ENCODE assay signal across 8 cellular contexts in genomic region chr17:29124135-29124930, GRCh38. TPM values are rescaled to one million over a fixed set of nuclear protein-coding genes. Genes with fewer than 3 reads are reported as not detected.
DNase-seq lines count a peak whose midpoint lies in the region; ATAC-seq, FAIRE-seq and TF ChIP-seq lines count a peak whose summit lies in the region.

No MANE protein-coding gene starts in this region.

- DNase-seq in CD4-positive, alpha-beta memory T cell = peak; percentile 37 to 60 (median 42)
- DNase-seq in GM19239 (ENCODE audit: insufficient read length, low spot score) (peak; percentile 59), NCI-H146 (lab: John Stamatoyannopoulos, UW) (peak; percentile 58), SW480 (ENCODE audit: low spot score) (peak; percentile 70), mesenchymal stem cell (peak; percentile 84), vagina (ENCODE audit: extremely low spot score in 2 of 2) (no peak)
- peak in 1 of 3 experiments; percentile 33 for DNase-seq in effector memory CD8-positive, alpha-beta T cell
- DNase-seq in activated CD8-positive, alpha-beta memory T cell treated with anti-CD3 and anti-CD28 coated beads, Interleukin-2, amount 50 U/mL, for 4 hours = no peak

- H3K27me3 ChIP-seq in CD4-positive, alpha-beta memory T cell (ENCODE audit: insufficient read depth, low read length) = no peaks in the 10 kb centered on the region
- H3K27me3 ChIP-seq in mesenchymal stem cell (ENCODE audit: control insufficient read depth in 1 of 2, insufficient read depth in 1 of 2, low read length in 2 of 2) (no peaks in the 10 kb centered on the region), vagina (no peaks in the 10 kb centered on the region)

- H3K79me1 ChIP-seq in mesenchymal stem cell (replicated peaks; ENCODE audit: low read length, poor library complexity, severe bottlenecking) = peaks cover 54% of the 10 kb centered on the region

- peaks cover 8 to 35% of the 10 kb centered on the region in 2 donors for H3K36me3 Mint-ChIP-seq in CD4-positive, alpha-beta memory T cell
- H3K36me3 Mint-ChIP-seq in effector memory CD8-positive, alpha-beta T cell (ENCODE audit: insufficient read depth) = peaks cover 18% of the 10 kb centered on the region

- TF ChIP-seq POLR2A in vagina (IDR thresholded peaks at IDR 0.05) = no peak

- peak; percentile 88 for ATAC-seq in effector memory CD8-positive, alpha-beta T cell (replicated peaks)

- no peak overlapping the region for H3K27ac ChIP-seq in CD4-positive, alpha-beta memory T cell (ENCODE audit: low read depth, low read length)
- no peak overlapping the region for H3K27ac ChIP-seq in mesenchymal stem cell (ENCODE audit: low read length, poor library complexity, severe bottlenecking)
- H3K27ac ChIP-seq in vagina = no peak overlapping the region

- no peaks in the 10 kb centered on the region for H3K9me3 ChIP-seq in CD4-positive, alpha-beta memory T cell (ENCODE audit: control insufficient read depth in 1 of 2, low read length in 2 of 2)
- no peaks in the 10 kb centered on the region for H3K9me3 ChIP-seq in mesenchymal stem cell (ENCODE audit: control insufficient read depth, low read length)
- no peaks in the 10 kb centered on the region for H3K9me3 ChIP-seq in vagina

- no peaks in the 10 kb centered on the region for H3K9me3 Mint-ChIP-seq in CD4-positive, alpha-beta memory T cell
- no peaks in the 10 kb centered on the region for H3K9me3 Mint-ChIP-seq in effector memory CD8-positive, alpha-beta T cell

- H3K27ac Mint-ChIP-seq in CD4-positive, alpha-beta memory T cell = no peak overlapping the region
- peak overlapping the region; percentile 19 to 85 for H3K27ac Mint-ChIP-seq in effector memory CD8-positive, alpha-beta T cell

- H3K4me3 Mint-ChIP-seq in CD4-positive, alpha-beta memory T cell = no peak overlapping the region
- H3K4me3 Mint-ChIP-seq in effector memory CD8-positive, alpha-beta T cell = no peak overlapping the region

- H4K91ac ChIP-seq in mesenchymal stem cell (ENCODE audit: low read length) = no peak overlapping the region

- intact Hi-C loops in CD4-positive, alpha-beta memory T cell (cut with micrococcal nuclease) = loop anchor here (1.0 kb wide), 3 partner anchors 17 to 56 kb away; partner anchors contain the start of gene MYO18A
- intact Hi-C loops in vagina (cut with DNase I) = no loop called here

- H3K23ac ChIP-seq in mesenchymal stem cell (ENCODE audit: low read length in 2 of 2) = no peak overlapping the region

- H3K4me1 Mint-ChIP-seq in CD4-positive, alpha-beta memory T cell = peaks cover 6 to 12% (median 7%) of the 10 kb centered on the region in 4 donors
- H3K4me1 Mint-ChIP-seq in effector memory CD8-positive, alpha-beta T cell (ENCODE audit: low read depth in 2 of 2) = peaks cover 12 to 24% of the 10 kb centered on the region in 2 donors

- H2AK5ac ChIP-seq in mesenchymal stem cell (ENCODE audit: low read length, severe bottlenecking) = no peak overlapping the region

- no peak overlapping the region for H3K4me2 ChIP-seq in mesenchymal stem cell (ENCODE audit: low read length, poor library complexity, severe bottlenecking)

- H3K9ac ChIP-seq in mesenchymal stem cell (ENCODE audit: low read length) = peak overlapping the region; percentile 53

- no peak overlapping the region for H2BK120ac ChIP-seq in mesenchymal stem cell (ENCODE audit: low read depth, low read length)

- H3K18ac ChIP-seq in mesenchymal stem cell (ENCODE audit: low read depth in 1 of 2, low read length in 2 of 2) = peak overlapping the region in 1 of 2 experiments; percentile 43

- H3K4ac ChIP-seq in mesenchymal stem cell (ENCODE audit: low read depth in 1 of 2, low read length in 2 of 2) = no peak overlapping the region

- CTCF ChIA-PET in CD4-positive, alpha-beta memory T cell (lab: Charles Lee; ENCODE audit: partially characterized antibody) = interaction anchor here (0.6 to 11.4 kb wide), 29 partner anchors 7 to 451 kb away, joined by 3 to 213 read pairs (median 7); partner anchors contain the start of genes MYO18A and NUFIP2

- POLR2A ChIA-PET in CD4-positive, alpha-beta memory T cell (lab: Charles Lee; ENCODE audit: partially characterized antibody) = interaction anchor here (1.0 to 2.9 kb wide), 12 partner anchors 9 to 398 kb away, joined by 3 to 32 read pairs (median 6); partner anchors contain the start of gene MYO18A

- no peak overlapping the region for H2BK12ac ChIP-seq in mesenchymal stem cell (ENCODE audit: low read length in 2 of 2)

- H3K4me3 ChIP-seq in CD4-positive, alpha-beta memory T cell (ENCODE audit: low read length in 2 of 2) = no peak overlapping the region
- H3K4me3 ChIP-seq in mesenchymal stem cell (ENCODE audit: insufficient read depth in 1 of 2, low read depth in 1 of 2, low read length in 2 of 2) (no peak overlapping the region), vagina (no peak overlapping the region)

- H3K4me1 ChIP-seq in CD4-positive, alpha-beta memory T cell (ENCODE audit: insufficient read depth, low read length) = peaks cover 7% of the 10 kb centered on the region
- peaks cover 13% of the 10 kb centered on the region for H3K4me1 ChIP-seq in mesenchymal stem cell (ENCODE audit: control insufficient read depth, insufficient read depth, low read depth, low read length)
- H3K4me1 ChIP-seq in vagina = peaks cover 12% of the 10 kb centered on the region

- peak; percentile 87 for FAIRE-seq in GM19239 (lab: Jason Lieb, UNC)

- no peak overlapping the region for H4K8ac ChIP-seq in mesenchymal stem cell (ENCODE audit: low read length)

- no peak overlapping the region for H2BK15ac ChIP-seq in mesenchymal stem cell (ENCODE audit: low read depth, poor library complexity, severe bottlenecking)

- H2AFZ ChIP-seq in mesenchymal stem cell (ENCODE audit: low read depth, low read length) = no peak overlapping the region

- no peak overlapping the region for H3K14ac ChIP-seq in mesenchymal stem cell (ENCODE audit: low read length in 2 of 2)

- H3K27me3 Mint-ChIP-seq in CD4-positive, alpha-beta memory T cell = no peaks in the 10 kb centered on the region
- H3K27me3 Mint-ChIP-seq in effector memory CD8-positive, alpha-beta T cell = no peaks in the 10 kb centered on the region

- no peak overlapping the region for H2BK5ac ChIP-seq in mesenchymal stem cell (ENCODE audit: low read depth, low read length, poor library complexity, severe bottlenecking)

- peaks cover 53% of the 10 kb centered on the region for H3K36me3 ChIP-seq in CD4-positive, alpha-beta memory T cell (ENCODE audit: insufficient read depth, low read length)
- peaks cover 45 to 54% of the 10 kb centered on the region in 2 experiments for H3K36me3 ChIP-seq in mesenchymal stem cell (ENCODE audit: control insufficient read depth in 1 of 2, insufficient read depth in 2 of 2, low read depth in 1 of 2, low read length in 2 of 2)
- peaks cover 0 to 36% of the 10 kb centered on the region in 2 donors for H3K36me3 ChIP-seq in vagina

- TF ChIP-seq CTCF in vagina (IDR thresholded peaks at IDR 0.05) = peak in 2 of 3 experiments; percentile 31 to 44

- WGBS in mesenchymal stem cell = 64% methylated on average over 13 of the region's 13 CpGs

RNA-seq across cellular contexts. Expression of gene MYO18A, which starts 55.9 kb away (rescaled TPM):
- total RNA-seq in CD4-positive, alpha-beta memory T cell = 100 to 1,000 TPM; 134 to 136 TPM
- 10 to 100 TPM in 1 of 2 donors, 1 to 10 TPM in 1; 6.0 to 44.9 TPM for polyA plus RNA-seq in CD4-positive, alpha-beta memory T cell
- polyA plus RNA-seq in mesenchymal stem cell (2013, experiment 1 of 2) = 16.2 TPM
- polyA plus RNA-seq in mesenchymal stem cell (2013, experiment 2 of 2) = 15.0 TPM
- total RNA-seq in vagina = 70.7 TPM

Comparison
In these comparisons a context has a peak if more than half of its experiments do, and no peak if none do; other contexts are left out.
1. DNase-seq: peak in CD4-positive, alpha-beta memory T cell (5 of 5), GM19239 (single experiment), NCI-H146 (single experiment), SW480 (single experiment) and mesenchymal stem cell (single experiment); none in vagina (0 of 2) and activated CD8-positive, alpha-beta memory T cell treated with anti-CD3 and anti-CD28 coated beads, Interleukin-2, amount 50 U/mL, for 4 hours (single experiment).
2. H3K27ac Mint-ChIP-seq: peak in effector memory CD8-positive, alpha-beta T cell (2 of 2); none in CD4-positive, alpha-beta memory T cell (0 of 7).